ENCODE assay signal across 14 cellular contexts in genomic region chr5:12901696-12902095, GRCh38.
"Had no signal": no experiment of that assay in that cellular context is flagged by ENCODE, and none has a peak within 500 bp of the region (broad histone marks: within the 10 kb centered on the region; RNA-seq: fewer than 3 reads in every experiment).

No MANE protein-coding gene starts in this region.

- H3K4me3 ChIP-seq: coronary artery, heart left ventricle, ovary, right atrium auricular region, sigmoid colon, skin epidermis, uterus had no signal

- H3K36me3 ChIP-seq: heart left ventricle, ovary, right atrium auricular region, sigmoid colon, uterus had no signal

- ATAC-seq: heart left ventricle, natural killer cell had no signal

- DNase-seq: effector CD4-positive, alpha-beta T cell; endodermal cell; heart left ventricle; hippocampal formation; natural killer cell; ovary; sigmoid colon; stimulated activated naive CD4-positive, alpha-beta T cell treated with Interleukin-2 at 50 U/mL for 16 hours; uterus had no signal

- H3K27ac ChIP-seq: coronary artery, heart left ventricle, ovary, right atrium auricular region, sigmoid colon, skin epidermis, uterus had no signal

- H3K4me1 ChIP-seq: heart left ventricle, right atrium auricular region, sigmoid colon, uterus had no signal

- FAIRE-seq: endothelial cell of umbilical vein, frontal cortex had no signal

- H3K9me3 ChIP-seq: heart left ventricle, ovary, right atrium auricular region, sigmoid colon, uterus had no signal

- H3K27me3 ChIP-seq: heart left ventricle, ovary, right atrium auricular region, sigmoid colon, uterus had no signal
